10 cellular contexts compared by ENCODE assay signal in the genomic region with DNA sequence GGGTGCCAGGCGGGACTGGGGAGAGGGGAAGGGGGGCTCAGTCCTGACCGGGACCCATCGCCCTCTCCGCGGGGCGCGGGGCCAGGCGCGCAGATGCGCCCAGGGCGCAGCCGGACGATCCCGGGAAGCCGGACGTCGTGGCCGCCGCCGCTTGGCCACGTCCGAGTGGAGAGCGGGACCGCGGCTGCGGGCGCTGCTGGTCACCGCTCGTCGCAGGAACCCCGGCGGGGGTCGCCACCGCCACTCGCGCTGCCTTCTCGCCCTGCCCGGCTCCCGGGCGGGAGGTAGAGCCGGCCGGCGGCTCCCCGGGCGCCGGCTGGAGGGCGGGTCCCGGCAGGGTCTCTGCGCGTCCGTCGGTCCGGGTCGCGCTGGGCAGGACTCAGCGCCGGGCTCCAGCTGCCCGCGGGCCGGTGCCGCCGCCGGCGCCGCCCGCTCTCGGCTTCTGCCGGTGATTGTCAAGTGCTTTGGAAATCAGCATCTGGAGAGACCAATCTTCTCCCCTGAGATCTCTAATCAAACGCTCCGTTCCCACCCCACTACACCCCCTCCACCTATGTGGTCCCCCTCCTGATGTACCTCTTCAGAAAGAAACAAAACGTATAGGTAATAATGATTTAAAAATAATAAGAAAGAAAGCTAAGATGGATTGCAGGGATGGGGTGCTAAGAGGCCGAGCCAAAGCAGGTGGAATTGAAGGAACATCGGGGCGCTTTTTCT.
DNase-seq lines count a peak whose midpoint lies in the region; ATAC-seq and TF ChIP-seq lines count a peak whose summit lies in the region.
"Had no signal": no experiment of that assay in that cellular context is flagged by ENCODE, and none has a peak within 500 bp of the region (broad histone marks: within the 10 kb centered on the region; RNA-seq: fewer than 3 reads in every experiment).

No MANE protein-coding gene starts in this region.

- H3K27me3 ChIP-seq in ACC112 (ENCODE audit: insufficient read depth, low read length), result peaks cover 86% of the 10 kb centered on the region
- H3K27me3 ChIP-seq in HUES48 (ENCODE audit: control insufficient read depth, insufficient read depth, low read length), result peaks cover 77% of the 10 kb centered on the region
- H3K27me3 ChIP-seq in esophagus (ENCODE audit: control insufficient read depth in 1 of 2, insufficient read depth in 2 of 2, low read length in 2 of 2), result peaks cover 4 to 11% of the 10 kb centered on the region in 2 donors
- peaks cover 81% of the 10 kb centered on the region for H3K27me3 ChIP-seq in neural cell (ENCODE audit: insufficient read depth, low read depth, low read length)

- peaks cover 33 to 69% (median 50%) of the 10 kb centered on the region in 5 donors for H3K27me3 Mint-ChIP-seq in naive thymus-derived CD8-positive, alpha-beta T cell
- H3K27me3 Mint-ChIP-seq in activated CD4-positive, alpha-beta T cell treated with anti-CD3 and anti-CD28 coated beads, Interleukin-2, amount 10 ng/mL, durations not matched to agents 24 days and 14 days, result peaks cover 58% of the 10 kb centered on the region

- H3K4me1 Mint-ChIP-seq in naive thymus-derived CD8-positive, alpha-beta T cell, result peaks cover 0 to 5% (median under 1%) of the 10 kb centered on the region in 4 donors
- H3K4me1 Mint-ChIP-seq in activated CD4-positive, alpha-beta T cell treated with anti-CD3 and anti-CD28 coated beads, Interleukin-2, amount 10 ng/mL, durations not matched to agents 24 days and 14 days, result no peaks in the 10 kb centered on the region

- no peak for DNase-seq in naive thymus-derived CD8-positive, alpha-beta T cell
- no peak for DNase-seq in activated CD4-positive, alpha-beta T cell treated with anti-CD3 and anti-CD28 coated beads, Interleukin-2, amount 10 ng/mL, durations not matched to agents 24 days and 14 days
- DNase-seq in effector CD4-positive, alpha-beta T cell, result no peak
- DNase-seq: activated CD8-positive, alpha-beta memory T cell treated with anti-CD3 and anti-CD28 coated beads for 24 hours had no signal

- H3K36me3 Mint-ChIP-seq in naive thymus-derived CD8-positive, alpha-beta T cell, result no peaks in the 10 kb centered on the region
- no peaks in the 10 kb centered on the region for H3K36me3 Mint-ChIP-seq in activated CD4-positive, alpha-beta T cell treated with anti-CD3 and anti-CD28 coated beads, Interleukin-2, amount 10 ng/mL, durations not matched to agents 24 days and 14 days (ENCODE audit: low read depth)

- 3% methylated on average over 29 to 74 of the region's 74 CpGs for WGBS in esophagus, 2 donors

- no peak overlapping the region for H3K27ac ChIP-seq in ACC112 (ENCODE audit: low read depth, low read length)
- no peak overlapping the region for H3K27ac ChIP-seq in HUES48 (ENCODE audit: low read depth, low read length)
- H3K27ac ChIP-seq in esophagus (ENCODE audit: low read depth in 2 of 2, low read length in 1 of 2), result no peak overlapping the region
- H3K27ac ChIP-seq in neural cell (ENCODE audit: low read length), result peak overlapping the region; percentile 59

- H3K36me3 ChIP-seq in ACC112 (ENCODE audit: insufficient read depth, low read length) (no peaks in the 10 kb centered on the region), HUES48 (ENCODE audit: control insufficient read depth, insufficient read depth, low read length) (no peaks in the 10 kb centered on the region), esophagus (ENCODE audit: control insufficient read depth in 2 of 2, insufficient read depth in 2 of 2, low read length in 1 of 2) (no peaks in the 10 kb centered on the region), neural cell (ENCODE audit: insufficient read depth, low read length) (no peaks in the 10 kb centered on the region)
- H3K36me3 ChIP-seq: HAP-1 had no signal

- no peak for TF ChIP-seq EP300 in neural cell (conservative IDR thresholded peaks at IDR 0.05; ENCODE audit: poor library complexity, severe bottlenecking)

- H3K9ac ChIP-seq in HUES48 (ENCODE audit: low read depth, low read length) (no peak overlapping the region), neural cell (ENCODE audit: low read length) (peak overlapping the region; percentile 78)

- peak overlapping the region; percentile 71 for H3K4me2 ChIP-seq in neural cell (ENCODE audit: low read length)

- H3K27ac Mint-ChIP-seq in naive thymus-derived CD8-positive, alpha-beta T cell, result no peak overlapping the region
- no peak overlapping the region for H3K27ac Mint-ChIP-seq in activated CD4-positive, alpha-beta T cell treated with anti-CD3 and anti-CD28 coated beads, Interleukin-2, amount 10 ng/mL, durations not matched to agents 24 days and 14 days

- intact Hi-C loops in activated CD4-positive, alpha-beta T cell treated with anti-CD3 and anti-CD28 coated beads, Interleukin-2, amount 10 ng/mL, durations not matched to agents 24 days and 14 days (cut with micrococcal nuclease), result no loop called here

- H3K79me2 ChIP-seq in ACC112 (ENCODE audit: control insufficient read depth, insufficient read depth, low read length, unreplicated experiment), result no peaks in the 10 kb centered on the region
- H3K79me2 ChIP-seq in neural cell (replicated peaks; ENCODE audit: insufficient read depth, low read length), result peaks cover 38% of the 10 kb centered on the region

- TF ChIP-seq RAD21 in neural cell (conservative IDR thresholded peaks at IDR 0.05), result no peak

- H3K9me2 ChIP-seq in neural cell (ENCODE audit: insufficient read depth, low read length), result no peaks in the 10 kb centered on the region

- H3K4me1 ChIP-seq in ACC112 (ENCODE audit: control insufficient read depth, insufficient read depth, low read length, unreplicated experiment), result peaks cover 4% of the 10 kb centered on the region
- peaks cover 26% of the 10 kb centered on the region for H3K4me1 ChIP-seq in HUES48 (ENCODE audit: control insufficient read depth, insufficient read depth, low read length)
- peaks cover 0 to 4% of the 10 kb centered on the region in 2 donors for H3K4me1 ChIP-seq in esophagus (ENCODE audit: control insufficient read depth in 2 of 2, insufficient read depth in 2 of 2, low read length in 1 of 2)
- H3K4me1 ChIP-seq: HAP-1 had no signal

- H3K9me3 ChIP-seq in HUES48 (ENCODE audit: control insufficient read depth, insufficient read depth, low read length) (no peaks in the 10 kb centered on the region), esophagus (ENCODE audit: control insufficient read depth in 2 of 2, insufficient read depth in 1 of 2, low read depth in 1 of 2, low read length in 1 of 2) (no peaks in the 10 kb centered on the region), neural cell (ENCODE audit: low read length) (no peaks in the 10 kb centered on the region)
- H3K9me3 ChIP-seq: HAP-1 had no signal

- H4K20me1 ChIP-seq in neural cell (ENCODE audit: insufficient read depth), result no peaks in the 10 kb centered on the region

- no peak overlapping the region for H2AFZ ChIP-seq in ACC112 (ENCODE audit: low read length, unreplicated experiment)
- H2AFZ ChIP-seq in neural cell (ENCODE audit: low read depth, low read length), result peak overlapping the region; percentile 4

- peaks cover 0 to 6% (median 0%) of the 10 kb centered on the region in 9 donors for H3K9me3 Mint-ChIP-seq in naive thymus-derived CD8-positive, alpha-beta T cell
- H3K9me3 Mint-ChIP-seq in activated CD4-positive, alpha-beta T cell treated with anti-CD3 and anti-CD28 coated beads, Interleukin-2, amount 10 ng/mL, durations not matched to agents 24 days and 14 days, result no peaks in the 10 kb centered on the region

- POLR2A ChIA-PET in naive thymus-derived CD8-positive, alpha-beta T cell (lab: Charles Lee), result no interaction called here

- no peaks in the 10 kb centered on the region for H3F3A ChIP-seq in neural cell (ENCODE audit: insufficient read depth, low read length, poor library complexity, severe bottlenecking)

- ATAC-seq in naive thymus-derived CD8-positive, alpha-beta T cell, result no peak
- no peak for ATAC-seq in HG03342 (IDR thresholded peaks at IDR 0.05; ENCODE audit: unreplicated experiment)

- no peak overlapping the region for H3K4me3 Mint-ChIP-seq in naive thymus-derived CD8-positive, alpha-beta T cell
- H3K4me3 Mint-ChIP-seq in activated CD4-positive, alpha-beta T cell treated with anti-CD3 and anti-CD28 coated beads, Interleukin-2, amount 10 ng/mL, durations not matched to agents 24 days and 14 days, result no peak overlapping the region

- peak; percentile 12 for TF ChIP-seq CTCF in neural cell (IDR thresholded peaks at IDR 0.05; ENCODE audit: poor library complexity, severe bottlenecking)

- H3K4me3 ChIP-seq in ACC112 (ENCODE audit: low read depth, low read length), result peak overlapping the region; percentile 66
- peak overlapping the region; percentile 60 for H3K4me3 ChIP-seq in HUES48 (ENCODE audit: low read depth, low read length)
- peak overlapping the region; percentile 9 to 32 for H3K4me3 ChIP-seq in esophagus (ENCODE audit: low read depth in 1 of 2, low read length in 2 of 2)
- H3K4me3 ChIP-seq in neural cell (ENCODE audit: low read length), result peak overlapping the region; percentile 86
- H3K4me3 ChIP-seq: HAP-1 had no signal

TF ChIP-seq in neural cell, 6 proteins besides CTCF, POLR2A, EP300 and RAD21 (continues in another document):
- no peak for TF ChIP-seq POLR2AphosphoS5 (IDR thresholded peaks at IDR 0.05)
- no peak for TF ChIP-seq TAF1 (IDR thresholded peaks at IDR 0.05; ENCODE audit: low read depth)
- TF ChIP-seq SMC3 (conservative IDR thresholded peaks at IDR 0.05; ENCODE audit: poor library complexity), result no peak
- no peak for TF ChIP-seq REST (IDR thresholded peaks at IDR 0.05; ENCODE audit: borderline replicate concordance)

Comparison
In these comparisons a context has a peak if more than half of its experiments do, and no peak if none do; other contexts are left out.
1. H3K4me3 ChIP-seq: peak in every context shown above with its lines; median percentile 86 in neural cell; 66 in ACC112; 60 in HUES48; 20 in esophagus.